ENCODE assay signal across 15 cellular contexts in genomic region chr11:115985896-115986295, GRCh38.
DNase-seq lines count a peak whose midpoint lies in the region; ATAC-seq lines count a peak whose summit lies in the region.
"Had no signal": no experiment of that assay in that cellular context is flagged by ENCODE, and none has a peak within 500 bp of the region (broad histone marks: within the 10 kb centered on the region; RNA-seq: fewer than 3 reads in every experiment).

No MANE protein-coding gene starts in this region.

- DNase-seq in Daoy (ENCODE audit: low read depth) (peak; percentile 42), M059J (ENCODE audit: low read depth) (peak; percentile 48), astrocyte of the hippocampus (ENCODE audit: low read depth, low spot score) (peak; percentile 53), kidney tubule cell (ENCODE audit: low spot score) (peak; percentile 13), GDM1 (lab: John Stamatoyannopoulos, UW) (no peak)
- DNase-seq: 8988T; CD4-positive, alpha-beta memory T cell; DMS153; DMS79; GM23248; IMR-90 had no signal

- ATAC-seq in HG03378 (IDR thresholded peaks at IDR 0.05; ENCODE audit: unreplicated experiment) (no peak), HG03521 (IDR thresholded peaks at IDR 0.05; ENCODE audit: unreplicated experiment) (no peak), GM18873 (IDR thresholded peaks at IDR 0.05; ENCODE audit: low FRiP score, unreplicated experiment) (no peak)
- ATAC-seq: GM12878 had no signal
